In the genomic region with DNA sequence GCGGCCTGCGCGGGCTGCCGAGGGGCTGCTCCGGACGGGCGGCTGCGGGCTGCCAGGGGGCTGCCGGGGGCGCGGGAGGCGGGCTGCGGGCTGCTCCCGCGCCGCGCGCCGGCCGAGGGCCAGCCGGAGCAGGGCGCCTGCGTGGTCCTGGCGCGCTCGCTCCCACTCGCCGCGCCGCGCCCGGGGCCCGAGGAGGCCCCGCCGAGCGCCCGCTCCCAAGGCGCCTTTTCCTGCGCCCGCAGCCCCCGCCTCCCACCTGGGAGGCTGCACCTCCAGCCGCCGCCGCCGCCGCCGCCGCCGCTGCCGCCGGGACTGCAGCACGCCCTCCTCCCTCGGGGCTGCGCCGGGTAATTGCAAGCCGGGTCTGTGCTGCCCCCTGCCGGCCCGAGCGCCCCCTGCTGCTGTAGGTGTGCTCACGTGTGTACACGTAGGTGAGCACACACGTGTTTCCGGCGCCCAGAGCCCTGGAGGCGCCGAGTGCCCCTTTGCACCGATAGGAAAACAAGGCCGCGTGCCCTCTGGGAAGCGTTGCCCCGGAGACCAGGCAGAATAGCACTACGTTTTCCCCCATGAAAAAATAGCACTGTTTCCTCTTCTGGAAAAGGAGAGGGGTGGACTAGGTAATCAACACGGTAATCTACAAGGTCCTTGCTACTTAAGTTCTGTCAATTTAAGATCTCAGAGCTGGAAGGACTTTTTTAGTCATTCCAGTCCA, we compare ENCODE assay signal across 1 cellular context.
A peak's percentile ranks its signal among the peaks of the same experiment; 100 is the strongest.
TF ChIP-seq lines count a peak whose summit lies in the region.

EPB41L4B (minus strand) TSS at position 326 of the 715 bp plus-strand sequence. CDS start 613 bp downstream, outside the sequence.

TF ChIP-seq in HepG2, 621 proteins besides CTCF, POLR2A, EP300 and RAD21 (continued from another document and continues in another):
- TF ChIP-seq MLXIP (CRISPR knock-in tag; IDR thresholded peaks at IDR 0.05; ENCODE audit: borderline replicate concordance) (peak; percentile 50; the same call in 1 of the 2 replicates), ZNF430 (CRISPR knock-in tag; IDR thresholded peaks at IDR 0.05) (peak; percentile 76; the same call in 1 of the 2 replicates), LBX2 (CRISPR knock-in tag; IDR thresholded peaks at IDR 0.05; ENCODE audit: borderline replicate concordance) (peak; percentile 84; the same call in 1 of the 2 replicates), TMF1 (CRISPR knock-in tag; IDR thresholded peaks at IDR 0.05; ENCODE audit: low read depth) (peak; percentile 89), ZNF121 (CRISPR knock-in tag; IDR thresholded peaks at IDR 0.05) (no peak), ZNF776 (CRISPR knock-in tag; IDR thresholded peaks at IDR 0.05) (peak; percentile 84; the same call in 1 of the 2 replicates), RORA (CRISPR knock-in tag; IDR thresholded peaks at IDR 0.05) (no peak), ZFP82 (CRISPR knock-in tag; IDR thresholded peaks at IDR 0.05; ENCODE audit: borderline replicate concordance) (no peak), ZFP90 (CRISPR knock-in tag; IDR thresholded peaks at IDR 0.05; ENCODE audit: borderline replicate concordance) (peak; percentile 86; the same call in 1 of the 2 replicates), GTF3A (CRISPR knock-in tag; conservative IDR thresholded peaks at IDR 0.05) (0 out of 2 replicates have a peak, but pooled peaks have one; percentile 60), NFE2 (CRISPR knock-in tag; IDR thresholded peaks at IDR 0.05) (no peak), ZNF674 (CRISPR knock-in tag; IDR thresholded peaks at IDR 0.05; ENCODE audit: low read depth) (no peak), MEIS2 (CRISPR knock-in tag; IDR thresholded peaks at IDR 0.05) (peak; percentile 82; the same call in 1 of the 2 replicates), ZNF256 (CRISPR knock-in tag; conservative IDR thresholded peaks at IDR 0.05) (peak; percentile 63; the same call in 1 of the 2 replicates), TARDBP (CRISPR knock-in tag; IDR thresholded peaks at IDR 0.05) (peak; percentile 81), TBP (CRISPR knock-in tag; IDR thresholded peaks at IDR 0.05) (no peak), ZNF75D (CRISPR knock-in tag; IDR thresholded peaks at IDR 0.05; ENCODE audit: borderline replicate concordance) (no peak), ZNF235 (CRISPR knock-in tag; IDR thresholded peaks at IDR 0.05; ENCODE audit: borderline replicate concordance) (peak; percentile 72; the same call in 1 of the 2 replicates), CBX5 (CRISPR knock-in tag; IDR thresholded peaks at IDR 0.05; ENCODE audit: borderline replicate concordance) (peak; percentile 87; the same call in 1 of the 2 replicates), SIX1 (CRISPR knock-in tag; IDR thresholded peaks at IDR 0.05; ENCODE audit: borderline replicate concordance) (0 out of 2 replicates have a peak, but pooled peaks have one; percentile 24), HOXD1 (CRISPR knock-in tag; IDR thresholded peaks at IDR 0.05) (peak; percentile 70), SRSF1 (optimal IDR thresholded peaks at IDR 0.05; ENCODE audit: low read depth, low read length) (no peak), ZBTB21 (CRISPR knock-in tag; IDR thresholded peaks at IDR 0.05) (peak; percentile 50), KDM2A (CRISPR knock-in tag; IDR thresholded peaks at IDR 0.05; ENCODE audit: borderline replicate concordance, low read depth) (peak; percentile 98), STAT5B (CRISPR knock-in tag; IDR thresholded peaks at IDR 0.05) (0 out of 2 replicates have a peak, but pooled peaks have one; percentile 21), ATRX (CRISPR knock-in tag; IDR thresholded peaks at IDR 0.05; ENCODE audit: borderline replicate concordance) (no peak), SRY (CRISPR knock-in tag; IDR thresholded peaks at IDR 0.05) (peak; percentile 79; the same call in 1 of the 2 replicates), ZNF891 (CRISPR knock-in tag; IDR thresholded peaks at IDR 0.05) (peak; percentile 74; the same call in 1 of the 2 replicates), TCF7 (IDR thresholded peaks at IDR 0.05; ENCODE audit: low read depth) (no peak), SMARCE1 (IDR thresholded peaks at IDR 0.05; ENCODE audit: borderline replicate concordance) (no peak), PATZ1 (CRISPR knock-in tag; IDR thresholded peaks at IDR 0.05) (peak; percentile 76), GTF2F1 (IDR thresholded peaks at IDR 0.05; ENCODE audit: low read length) (no peak), SSRP1 (CRISPR knock-in tag; IDR thresholded peaks at IDR 0.05) (no peak), ZNF296 (CRISPR knock-in tag; conservative IDR thresholded peaks at IDR 0.05) (no peak), ZNF878 (CRISPR knock-in tag; IDR thresholded peaks at IDR 0.05) (no peak), ZNF318 (CRISPR knock-in tag; IDR thresholded peaks at IDR 0.05) (peak; percentile 90), ZBTB3 (CRISPR knock-in tag; IDR thresholded peaks at IDR 0.05; ENCODE audit: borderline replicate concordance, low read depth) (no peak), ZNF660 (CRISPR knock-in tag; IDR thresholded peaks at IDR 0.05; ENCODE audit: borderline replicate concordance, low read depth) (no peak)
- TF ChIP-seq, protein P1, sequence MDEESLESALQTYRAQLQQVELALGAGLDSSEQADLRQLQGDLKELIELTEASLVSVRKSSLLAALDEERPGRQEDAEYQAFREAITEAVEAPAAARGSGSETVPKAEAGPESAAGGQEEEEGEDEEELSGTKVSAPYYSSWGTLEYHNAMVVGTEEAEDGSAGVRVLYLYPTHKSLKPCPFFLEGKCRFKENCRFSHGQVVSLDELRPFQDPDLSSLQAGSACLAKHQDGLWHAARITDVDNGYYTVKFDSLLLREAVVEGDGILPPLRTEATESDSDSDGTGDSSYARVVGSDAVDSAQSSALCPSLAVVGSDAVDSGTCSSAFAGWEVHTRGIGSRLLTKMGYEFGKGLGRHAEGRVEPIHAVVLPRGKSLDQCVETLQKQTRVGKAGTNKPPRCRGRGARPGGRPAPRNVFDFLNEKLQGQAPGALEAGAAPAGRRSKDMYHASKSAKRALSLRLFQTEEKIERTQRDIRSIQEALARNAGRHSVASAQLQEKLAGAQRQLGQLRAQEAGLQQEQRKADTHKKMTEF (CRISPR knock-in tag; IDR thresholded peaks at IDR 0.05): peak; percentile 92
- TF ChIP-seq, protein P2, sequence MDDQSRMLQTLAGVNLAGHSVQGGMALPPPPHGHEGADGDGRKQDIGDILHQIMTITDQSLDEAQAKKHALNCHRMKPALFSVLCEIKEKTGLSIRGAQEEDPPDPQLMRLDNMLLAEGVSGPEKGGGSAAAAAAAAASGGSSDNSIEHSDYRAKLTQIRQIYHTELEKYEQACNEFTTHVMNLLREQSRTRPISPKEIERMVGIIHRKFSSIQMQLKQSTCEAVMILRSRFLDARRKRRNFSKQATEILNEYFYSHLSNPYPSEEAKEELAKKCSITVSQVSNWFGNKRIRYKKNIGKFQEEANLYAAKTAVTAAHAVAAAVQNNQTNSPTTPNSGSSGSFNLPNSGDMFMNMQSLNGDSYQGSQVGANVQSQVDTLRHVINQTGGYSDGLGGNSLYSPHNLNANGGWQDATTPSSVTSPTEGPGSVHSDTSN (CRISPR knock-in tag; IDR thresholded peaks at IDR 0.05; ENCODE audit: borderline replicate concordance): no peak
- TF ChIP-seq, protein P3, sequence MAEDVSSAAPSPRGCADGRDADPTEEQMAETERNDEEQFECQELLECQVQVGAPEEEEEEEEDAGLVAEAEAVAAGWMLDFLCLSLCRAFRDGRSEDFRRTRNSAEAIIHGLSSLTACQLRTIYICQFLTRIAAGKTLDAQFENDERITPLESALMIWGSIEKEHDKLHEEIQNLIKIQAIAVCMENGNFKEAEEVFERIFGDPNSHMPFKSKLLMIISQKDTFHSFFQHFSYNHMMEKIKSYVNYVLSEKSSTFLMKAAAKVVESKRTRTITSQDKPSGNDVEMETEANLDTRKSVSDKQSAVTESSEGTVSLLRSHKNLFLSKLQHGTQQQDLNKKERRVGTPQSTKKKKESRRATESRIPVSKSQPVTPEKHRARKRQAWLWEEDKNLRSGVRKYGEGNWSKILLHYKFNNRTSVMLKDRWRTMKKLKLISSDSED (CRISPR knock-in tag; IDR thresholded peaks at IDR 0.05): no peak
